Comparison of ENCODE assay signal across 35 cellular contexts in the genomic region with DNA sequence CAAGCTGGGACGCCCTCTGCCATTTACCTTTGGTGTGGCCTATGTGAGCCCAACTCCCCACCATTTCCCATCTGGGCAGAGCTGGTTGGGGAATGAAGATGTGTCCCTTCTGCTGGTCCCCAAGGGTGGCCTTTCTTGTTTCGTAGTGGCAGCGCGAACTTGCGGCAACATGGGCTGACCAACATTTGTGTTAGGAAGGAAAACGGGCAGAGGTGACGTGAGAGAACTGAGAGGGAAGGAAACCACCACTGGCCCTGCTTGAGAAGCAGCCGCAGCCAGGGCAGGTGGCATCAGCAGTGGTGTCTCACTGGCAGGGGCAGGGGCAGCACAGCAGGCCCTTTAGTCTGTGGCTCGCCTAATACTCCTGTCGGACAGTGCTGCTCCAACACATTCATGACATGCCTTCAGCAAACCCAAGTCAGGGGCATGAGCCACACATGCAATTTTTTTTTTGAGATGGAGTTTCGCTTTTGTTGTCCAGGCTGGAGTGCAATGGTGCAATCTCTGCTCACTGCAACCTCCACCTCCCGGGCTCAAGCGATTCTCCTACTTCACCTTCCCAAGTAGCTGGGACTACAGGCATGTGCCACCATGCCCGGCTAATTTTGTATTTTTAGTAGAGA. TPM values are rescaled to one million over a fixed set of nuclear protein-coding genes. Genes with fewer than 3 reads are reported as not detected.
"Had no signal": no experiment of that assay in that cellular context is flagged by ENCODE, and none has a peak within 500 bp of the region (broad histone marks: within the 10 kb centered on the region; RNA-seq: fewer than 3 reads in every experiment).

No MANE protein-coding gene starts in this region.

- H3K27me3 ChIP-seq: left lung, testis, thyroid gland, transverse colon, upper lobe of left lung had no signal

- H3K36me3 Mint-ChIP-seq: immature natural killer cell; mesothelial cell of epicardium; naive B cell; natural killer cell; stimulated activated naive B cell treated with anti-CD40 and anti-IgM and Interleukin-4, amounts not matched to agents 10 μg/mL and 1 μg/mL and 100 μg/mL, for 72 hours had no signal

- H3K9me3 ChIP-seq: heart left ventricle, left lung, prostate gland, testis, thyroid gland, transverse colon, upper lobe of left lung had no signal

- H3K9ac ChIP-seq: parathyroid adenoma had no signal

- H3K4me1 ChIP-seq: heart left ventricle, left lung, parathyroid adenoma, prostate gland, testis, thyroid gland, transverse colon, upper lobe of left lung had no signal

- H3K4me3 ChIP-seq: heart left ventricle, left lung, lung, prostate gland, skin epidermis, testis, thyroid gland, transverse colon, upper lobe of left lung had no signal

- H3K27ac Mint-ChIP-seq: immature natural killer cell; mesothelial cell of epicardium; naive B cell; natural killer cell; stimulated activated naive B cell treated with anti-CD40 and anti-IgM and Interleukin-4, amounts not matched to agents 10 μg/mL and 1 μg/mL and 100 μg/mL, for 72 hours; stimulated activated naive CD8-positive, alpha-beta T cell treated with anti-CD3 and anti-CD28 coated beads, Interleukin-15, amount 100 ng/mL, for 72 hours had no signal

- H3K27ac ChIP-seq: heart left ventricle, left lung, parathyroid adenoma, prostate gland, skin epidermis, testis, thyroid gland, transverse colon, upper lobe of left lung had no signal

- ATAC-seq: heart left ventricle; left colon; left lung; natural killer cell; right cardiac atrium; sciatic nerve; stimulated activated naive B cell treated with anti-CD40 and anti-IgM and Interleukin-4, amounts not matched to agents 10 μg/mL and 1 μg/mL and 100 μg/mL, for 72 hours; stimulated activated naive CD8-positive, alpha-beta T cell treated with anti-CD3 and anti-CD28 coated beads, Interleukin-15, amount 100 ng/mL, for 72 hours had no signal

- H2AFZ ChIP-seq: parathyroid adenoma had no signal

- FAIRE-seq: islet of Langerhans, kidney had no signal

- H3K79me2 ChIP-seq: parathyroid adenoma had no signal

- H3K4me3 Mint-ChIP-seq: immature natural killer cell; mesothelial cell of epicardium; naive B cell; natural killer cell; stimulated activated naive B cell treated with anti-CD40 and anti-IgM and Interleukin-4, amounts not matched to agents 10 μg/mL and 1 μg/mL and 100 μg/mL, for 72 hours; stimulated activated naive CD8-positive, alpha-beta T cell treated with anti-CD3 and anti-CD28 coated beads, Interleukin-15, amount 100 ng/mL, for 72 hours had no signal

- H3K36me3 ChIP-seq: heart left ventricle, left lung, prostate gland, thyroid gland, transverse colon, upper lobe of left lung had no signal

- H3K4me1 Mint-ChIP-seq: immature natural killer cell; mesothelial cell of epicardium; naive B cell; natural killer cell; stimulated activated naive B cell treated with anti-CD40 and anti-IgM and Interleukin-4, amounts not matched to agents 10 μg/mL and 1 μg/mL and 100 μg/mL, for 72 hours; stimulated activated naive CD8-positive, alpha-beta T cell treated with anti-CD3 and anti-CD28 coated beads, Interleukin-15, amount 100 ng/mL, for 72 hours had no signal

- H3K9me3 Mint-ChIP-seq: immature natural killer cell; naive B cell; natural killer cell; stimulated activated naive B cell treated with anti-CD40 and anti-IgM and Interleukin-4, amounts not matched to agents 10 μg/mL and 1 μg/mL and 100 μg/mL, for 72 hours; stimulated activated naive CD8-positive, alpha-beta T cell treated with anti-CD3 and anti-CD28 coated beads, Interleukin-15, amount 100 ng/mL, for 72 hours had no signal

- DNase-seq: heart left ventricle; hypothalamus; immature natural killer cell; kidney; left colon; left lung; mesendoderm; naive B cell; natural killer cell; nucleus accumbens; retina; right cardiac atrium; stimulated activated CD4-positive, alpha-beta T cell treated with anti-CD3 and anti-CD28 coated beads, Interleukin-12 subunit alpha, Interleukin-12 subunit beta, amount 100 ng/mL, for 4 hours; stimulated activated CD4-positive, alpha-beta T cell treated with anti-CD3 and anti-CD28 coated beads, Interleukin-15, amount 100 ng/mL, for 24 hours; stimulated activated CD4-positive, alpha-beta T cell treated with anti-CD3 and anti-CD28 coated beads, Interleukin-2, amount 100 ng/mL, for 24 hours; stimulated activated CD4-positive, alpha-beta T cell treated with anti-CD3 and anti-CD28 coated beads, Interleukin-4, amount 100 ng/mL, for 1 hour; stimulated activated naive B cell treated with anti-CD40 and anti-IgM and Interleukin-4, amounts not matched to agents 10 μg/mL and 1 μg/mL and 100 μg/mL, for 72 hours; stimulated activated naive CD8-positive, alpha-beta T cell treated with anti-CD3 and anti-CD28 coated beads, Interleukin-15, amount 100 ng/mL, for 72 hours; substantia nigra; testis; thyroid gland; transverse colon; upper lobe of left lung had no signal

- H3K27me3 Mint-ChIP-seq: stimulated activated naive CD8-positive, alpha-beta T cell treated with anti-CD3 and anti-CD28 coated beads, Interleukin-15, amount 100 ng/mL, for 72 hours had no signal

RNA-seq across cellular contexts. Expression of a gene that starts 29.9 kb away (rescaled TPM):
- total RNA-seq: heart left ventricle, kidney, liver, mesothelial cell of epicardium, mononuclear cell, osteocyte, right cardiac atrium, sciatic nerve, thyroid gland, transverse colon, urinary bladder had no signal
- polyA plus RNA-seq: heart left ventricle, immature natural killer cell, liver, neural cell, right cardiac atrium, urinary bladder had no signal

RNA-seq across cellular contexts. Expression of a gene that starts 43.3 kb away (rescaled TPM):
- total RNA-seq: mononuclear cell, natural killer cell, osteocyte had no signal
- polyA plus RNA-seq: heart left ventricle, immature natural killer cell, neural cell had no signal
